Comparison of ENCODE assay signal across 29 cellular contexts in genomic region chr15:26503998-26504397, GRCh38.
"Had no signal": no experiment of that assay in that cellular context is flagged by ENCODE, and none has a peak within 500 bp of the region (broad histone marks: within the 10 kb centered on the region; RNA-seq: fewer than 3 reads in every experiment).

No MANE protein-coding gene starts in this region.

- H3K9me3 Mint-ChIP-seq: activated CD4-positive, alpha-beta memory T cell treated with anti-CD3 and anti-CD28 coated beads for 36 hours had no signal

- H3K4me1 ChIP-seq: Peyer's patch had no signal

- H3K36me3 Mint-ChIP-seq: activated CD4-positive, alpha-beta memory T cell treated with anti-CD3 and anti-CD28 coated beads for 36 hours; activated naive CD8-positive, alpha-beta T cell; brain; T-cell had no signal

- H3K27ac Mint-ChIP-seq: activated B cell treated with CpG ODN at 0.5 μM for 24 hours; activated CD4-positive, alpha-beta memory T cell treated with anti-CD3 and anti-CD28 coated beads for 36 hours; activated CD4-positive, alpha-beta T cell treated with anti-CD3 and anti-CD28 coated beads, Interleukin-2, amount 10 ng/mL, durations not matched to agents 7 days and 5 days; activated naive CD4-positive, alpha-beta T cell treated with anti-CD3 and anti-CD28 coated beads for 36 hours; activated naive CD8-positive, alpha-beta T cell; T-cell had no signal

- FAIRE-seq: astrocyte, TTC549 had no signal

- ATAC-seq: activated T-cell treated with anti-CD3 and anti-CD28 coated beads, Interleukin-2, amount 50 U/mL, for 4 hours; T-cell had no signal

- H3K27ac ChIP-seq: cardiac muscle cell, Peyer's patch, SK-N-MC had no signal

- H3K27me3 Mint-ChIP-seq: activated B cell treated with CpG ODN at 0.5 μM for 24 hours; activated CD4-positive, alpha-beta memory T cell treated with anti-CD3 and anti-CD28 coated beads for 36 hours; activated CD4-positive, alpha-beta T cell treated with anti-CD3 and anti-CD28 coated beads, Interleukin-2, amount 10 ng/mL, durations not matched to agents 7 days and 5 days; T-cell had no signal

- H3K4me1 Mint-ChIP-seq: activated B cell treated with CpG ODN at 0.5 μM for 24 hours; activated CD4-positive, alpha-beta T cell treated with anti-CD3 and anti-CD28 coated beads, Interleukin-2, amount 10 ng/mL, durations not matched to agents 7 days and 5 days; brain; T-cell had no signal

- H3K36me3 ChIP-seq: cardiac muscle cell, Peyer's patch had no signal

- H3K4me3 ChIP-seq: cardiac muscle cell, Peyer's patch, SK-N-MC had no signal

- H3K4me3 Mint-ChIP-seq: activated B cell treated with CpG ODN at 0.5 μM for 24 hours; activated CD4-positive, alpha-beta memory T cell treated with anti-CD3 and anti-CD28 coated beads for 36 hours; activated CD4-positive, alpha-beta T cell treated with anti-CD3 and anti-CD28 coated beads, Interleukin-2, amount 10 ng/mL, durations not matched to agents 7 days and 5 days; activated naive CD4-positive, alpha-beta T cell treated with anti-CD3 and anti-CD28 coated beads for 36 hours; activated naive CD8-positive, alpha-beta T cell; activated T-cell treated with anti-CD3 and anti-CD28 coated beads, Interleukin-2, amount 50 U/mL, for 4 hours; brain; T-cell had no signal

- DNase-seq: activated B cell treated with CpG ODN at 0.5 μM for 24 hours; activated CD4-positive, alpha-beta memory T cell treated with anti-CD3 and anti-CD28 coated beads for 36 hours; activated CD4-positive, alpha-beta T cell treated with anti-CD3 and anti-CD28 coated beads, Interleukin-2, amount 10 ng/mL, durations not matched to agents 7 days and 5 days; activated CD8-positive, alpha-beta memory T cell treated with anti-CD3 and anti-CD28 coated beads for 24 hours; activated effector memory CD4-positive, alpha-beta T cell treated with anti-CD3 and anti-CD28 coated beads, Interleukin-2, amount 50 U/mL, for 16 hours; activated naive CD4-positive, alpha-beta T cell treated with anti-CD3 and anti-CD28 coated beads for 36 hours; activated T-cell treated with anti-CD3 and anti-CD28 coated beads, Interleukin-2, amount 50 U/mL, for 4 hours; amygdala; Kasumi-1; KBM-7; NCI-H1092 treated with DMSO at 0.1 percent for 48 hours; NCI-H1417 treated with DMSO at 0.1 percent for 48 hours; NCI-H1694; NCI-H2029 treated with DMSO at 0.1 percent for 48 hours; NCI-H345; NCI-H510A; NCI-H526 treated with DMSO at 0.1 percent for 48 hours; NK-92 treated with Interleukin-12 subunit alpha and Interleukin-12 subunit beta, amount 100 ng/mL, for 24 hours; Peyer's patch; SHP77; T-cell; T-helper 2 cell; T1000 had no signal

- H3K27me3 ChIP-seq: cardiac muscle cell, Peyer's patch had no signal

- H3K9me3 ChIP-seq: Peyer's patch had no signal
